Comparison of ENCODE assay signal across 9 cellular contexts in genomic region chr15:70584838-70585706, GRCh38.
DNase-seq lines count a peak whose midpoint lies in the region; ATAC-seq and TF ChIP-seq lines count a peak whose summit lies in the region.
"Had no signal": no experiment of that assay in that cellular context is flagged by ENCODE, and none has a peak within 500 bp of the region (broad histone marks: within the 10 kb centered on the region; RNA-seq: fewer than 3 reads in every experiment).

No MANE protein-coding gene starts in this region.

- no peaks in the 10 kb centered on the region for H3K9me3 ChIP-seq in heart left ventricle
- H3K9me3 ChIP-seq: thyroid gland had no signal

- peaks cover 0 to 7% (median 0%) of the 10 kb centered on the region in 12 donors for H3K4me1 ChIP-seq in heart left ventricle

- intact Hi-C loops in heart left ventricle (cut with DNase I), result no loop called here

- TF ChIP-seq POLR2A in heart left ventricle (IDR thresholded peaks at IDR 0.05), result no peak

- no peak overlapping the region for H3K27ac ChIP-seq in heart left ventricle
- H3K27ac ChIP-seq: thyroid gland had no signal

- DNase-seq in 8988T, result peak; percentile 74
- DNase-seq in HPDE6-E6E7 (ENCODE audit: extremely low spot score), result peak; percentile 59
- peak; percentile 37 for DNase-seq in activated T-cell treated with anti-CD3 and anti-CD28 coated beads for 48 hours (ENCODE audit: low read depth)
- DNase-seq in heart left ventricle, result no peak
- DNase-seq in stimulated activated CD4-positive, alpha-beta T cell treated with anti-CD3 and anti-CD28 coated beads, Interleukin-12 subunit alpha, Interleukin-12 subunit beta, amount 100 ng/mL, for 4 hours, result peak; percentile 59

- no peaks in the 10 kb centered on the region for H3K36me3 ChIP-seq in heart left ventricle
- H3K36me3 ChIP-seq: thyroid gland had no signal

- TF ChIP-seq CTCF in heart left ventricle (IDR thresholded peaks at IDR 0.05), result peak in 10 of 12 donors; percentile 16 to 52 (median 27)

- 16 to 27% (median 19%) methylated on average over 19 to 64 of the region's 64 CpGs for WGBS in heart left ventricle, 4 donors

- peak overlapping the region in 8 of 12 donors; percentile 15 to 27 (median 24) for H3K4me3 ChIP-seq in heart left ventricle
- H3K4me3 ChIP-seq: thyroid gland had no signal

- peak in 3 of 4 donors; percentile 10 to 52 (median 28) for ATAC-seq in heart left ventricle
- ATAC-seq in GM19328 (IDR thresholded peaks at IDR 0.05; ENCODE audit: unreplicated experiment), result no peak
- ATAC-seq in GM19351 (IDR thresholded peaks at IDR 0.05; ENCODE audit: unreplicated experiment), result no peak
- ATAC-seq in GM18861 (IDR thresholded peaks at IDR 0.05; ENCODE audit: unreplicated experiment), result no peak

- peaks cover 0 to 22% (median 8%) of the 10 kb centered on the region in 9 donors for H3K27me3 ChIP-seq in heart left ventricle

Comparison
In these comparisons a context has a peak if more than half of its experiments do, and no peak if none do; other contexts are left out.
1. DNase-seq: peak in 8988T (single experiment), HPDE6-E6E7 (single experiment), activated T-cell treated with anti-CD3 and anti-CD28 coated beads for 48 hours (single experiment) and stimulated activated CD4-positive, alpha-beta T cell treated with anti-CD3 and anti-CD28 coated beads, Interleukin-12 subunit alpha, Interleukin-12 subunit beta, amount 100 ng/mL, for 4 hours (single experiment); none in heart left ventricle (0 of 5).
2. ATAC-seq: peak in heart left ventricle (3 of 4); none in GM19328 (single experiment), GM19351 (single experiment) and GM18861 (single experiment).